Comparison of ENCODE assay signal across 16 cellular contexts in the genomic region with DNA sequence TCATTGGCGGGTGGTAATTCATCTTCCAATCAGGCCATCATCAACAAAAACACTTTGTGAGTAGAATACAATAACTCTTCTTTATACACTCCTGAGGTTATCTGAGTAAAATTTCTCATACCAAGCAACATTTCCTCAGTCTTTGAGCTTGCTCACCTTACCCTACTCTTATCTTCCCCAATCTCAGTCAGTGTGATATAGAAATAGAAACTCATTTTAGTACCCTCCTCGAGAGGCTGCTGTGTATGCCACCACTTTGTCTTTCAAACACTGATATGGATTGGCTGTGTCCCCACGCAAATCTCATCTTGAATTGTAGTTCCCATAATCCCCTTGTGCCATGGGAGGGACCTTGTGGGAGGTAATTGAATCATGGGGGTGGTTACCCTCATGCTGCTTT.
"Had no signal": no experiment of that assay in that cellular context is flagged by ENCODE, and none has a peak within 500 bp of the region (broad histone marks: within the 10 kb centered on the region; RNA-seq: fewer than 3 reads in every experiment).

No MANE protein-coding gene starts in this region.

- H3K9me3 Mint-ChIP-seq: activated naive CD4-positive, alpha-beta T cell treated with anti-CD3 and anti-CD28 coated beads, Interleukin-2, amount 50 U/mL, for 24 hours; effector memory CD8-positive, alpha-beta T cell; natural killer cell had no signal

- ATAC-seq: effector memory CD8-positive, alpha-beta T cell; left ventricle myocardium superior; natural killer cell had no signal

- DNase-seq: anterior cingulate cortex; dermis blood vessel endothelial cell; effector memory CD8-positive, alpha-beta T cell; foreskin melanocyte; kidney glomerular epithelial cell; left ventricle myocardium superior; mesenchymal stem cell; natural killer cell; stimulated activated CD4-positive, alpha-beta T cell treated with anti-CD3 and anti-CD28 coated beads, Interleukin-4, amount 100 ng/mL, for 1 hour; T1000; thyroid gland had no signal

- H3K4me3 Mint-ChIP-seq: activated naive CD4-positive, alpha-beta T cell treated with anti-CD3 and anti-CD28 coated beads, Interleukin-2, amount 50 U/mL, for 24 hours; effector memory CD8-positive, alpha-beta T cell; natural killer cell had no signal

- H3K27ac ChIP-seq: epithelial cell of prostate, neutrophil, parathyroid adenoma, SK-N-MC, thyroid gland had no signal

- H3K36me3 Mint-ChIP-seq: activated naive CD4-positive, alpha-beta T cell treated with anti-CD3 and anti-CD28 coated beads, Interleukin-2, amount 50 U/mL, for 24 hours; natural killer cell had no signal

- H3K27ac Mint-ChIP-seq: activated naive CD4-positive, alpha-beta T cell treated with anti-CD3 and anti-CD28 coated beads, Interleukin-2, amount 50 U/mL, for 24 hours; effector memory CD8-positive, alpha-beta T cell; natural killer cell had no signal
